Comparison of ENCODE assay signal across 11 cellular contexts in genomic region chr17:69084911-69085310, GRCh38. TPM values are rescaled to one million over a fixed set of nuclear protein-coding genes. Genes with fewer than 3 reads are reported as not detected.
DNase-seq lines count a peak whose midpoint lies in the region; ATAC-seq and TF ChIP-seq lines count a peak whose summit lies in the region.
"Had no signal": no experiment of that assay in that cellular context is flagged by ENCODE, and none has a peak within 500 bp of the region (broad histone marks: within the 10 kb centered on the region; RNA-seq: fewer than 3 reads in every experiment).

No MANE protein-coding gene starts in this region.

- H3K36me3 ChIP-seq in A673 (ENCODE audit: insufficient read depth, low read length, poor library complexity, severe bottlenecking), result no peaks in the 10 kb centered on the region

- in situ Hi-C loops in SK-MEL-5 (cut with HindIII; ENCODE audit: low pct_unique_long_range_greater_than_20kb, low sequenced_read_pairs), result no loop called here

- DNase-seq in A673 (ENCODE audit: low spot score) (no peak), SK-MEL-5 (ENCODE audit: low read depth, low spot score) (peak; percentile 51), iPS DF 19.7 (ENCODE audit: low read depth, low spot score) (peak; percentile 59), COLO829 (ENCODE audit: low spot score) (no peak), NOMO-1 (lab: John Stamatoyannopoulos, UW; ENCODE audit: unreplicated experiment in 2 of 2) (no peak), HuH-7.5 (ENCODE audit: low spot score) (no peak)
- DNase-seq: GOT3; naive thymus-derived CD8-positive, alpha-beta T cell had no signal

- no peaks in the 10 kb centered on the region for H3K4me1 ChIP-seq in A673 (ENCODE audit: insufficient read depth, low read length, poor library complexity, severe bottlenecking)

- H3K27me3 ChIP-seq in A673 (replicated peaks; ENCODE audit: insufficient read depth, low read depth, low read length, poor library complexity), result no peaks in the 10 kb centered on the region

- ATAC-seq in GM19328 (IDR thresholded peaks at IDR 0.05; ENCODE audit: unreplicated experiment), result no peak
- ATAC-seq: esophagus mucosa; naive thymus-derived CD8-positive, alpha-beta T cell had no signal

- CTCF ChIA-PET in A673 (lab: Charles Lee), result no interaction called here

- no peak overlapping the region for H3K4me3 ChIP-seq in A673 (ENCODE audit: low read depth, low read length, poor library complexity, severe bottlenecking)
- no peak overlapping the region for H3K4me3 ChIP-seq in GM12875 (ENCODE audit: low read depth, low read length)

- H3K27ac ChIP-seq in A673 (ENCODE audit: low read depth, low read length, poor library complexity, severe bottlenecking), result no peak overlapping the region

- BruUV-seq in A673 (replicated peaks; lab: Mats Ljungman, UMichigan), result no TSS peak

- TF ChIP-seq CTCF in A673 (conservative IDR thresholded peaks at IDR 0.05; ENCODE audit: low read depth, low read length), result peak; percentile 33; the same call in 1 of the 2 replicates
- peak; percentile 30; the same call in 1 of the 2 replicates for TF ChIP-seq CTCF in GM12875 (IDR thresholded peaks at IDR 0.05; ENCODE audit: borderline replicate concordance, insufficient read depth, low read depth, low read length)

- intact Hi-C loops in A673 (cut with micrococcal nuclease; ENCODE audit: unreplicated experiment), result no loop called here

- H3K9me3 ChIP-seq in A673 (ENCODE audit: low read depth, low read length, poor library complexity, severe bottlenecking), result peaks cover 14% of the 10 kb centered on the region

- POLR2A ChIA-PET in A673 (lab: Charles Lee; ENCODE audit: low non-redundant PET), result no interaction called here

RNA-seq across cellular contexts. Expression of gene ABCA9, which starts 24.2 kb away (rescaled TPM):
- 1.4 and 2.1 TPM in 2 replicates for total RNA-seq in A673 (2021)
- 3.6 and 5.5 TPM in 2 replicates for total RNA-seq in SK-MEL-5 (2014; rRNA removed; shearing (Covaris generic))
- polyA plus RNA-seq in SK-MEL-5 (2015; cell fraction: cytosol; rRNA removed), result 2.3 and 2.7 TPM in 2 replicates
- 9.7 and 11.4 TPM in 2 replicates for polyA plus RNA-seq in SK-MEL-5 (2015; cell fraction: nucleus; rRNA removed)
- polyA plus RNA-seq: naive thymus-derived CD8-positive, alpha-beta T cell had no signal

RNA-seq across cellular contexts. Expression of gene ABCA6, which starts 56.8 kb away (rescaled TPM):
- 2.1 and 3.5 TPM in 2 replicates for total RNA-seq in A673 (2021)
- 0.75 and 1.5 TPM in 2 replicates for total RNA-seq in SK-MEL-5 (2014; rRNA removed; shearing (Covaris generic))
- polyA plus RNA-seq in SK-MEL-5 (2015; cell fraction: cytosol; rRNA removed), result 0.46 and 0.64 TPM in 2 replicates
- polyA plus RNA-seq in SK-MEL-5 (2015; cell fraction: nucleus; rRNA removed), result 2.1 and 13.7 TPM in 2 replicates

Comparison
In these comparisons a context has a peak if more than half of its experiments do, and no peak if none do; other contexts are left out.
1. DNase-seq: peak in SK-MEL-5 (single experiment) and iPS DF 19.7 (single experiment); none in A673 (single experiment), COLO829 (single experiment), NOMO-1 (0 of 2) and HuH-7.5 (single experiment).